20 cellular contexts compared by ENCODE assay signal in genomic region chr1:117633068-117633345, GRCh38. TPM values are rescaled to one million over a fixed set of nuclear protein-coding genes. Genes with fewer than 3 reads are reported as not detected.
DNase-seq lines count a peak whose midpoint lies in the region; ATAC-seq, FAIRE-seq and TF ChIP-seq lines count a peak whose summit lies in the region.
"Had no signal": no experiment of that assay in that cellular context is flagged by ENCODE, and none has a peak within 500 bp of the region (broad histone marks: within the 10 kb centered on the region; RNA-seq: fewer than 3 reads in every experiment).

No MANE protein-coding gene starts in this region.

- H3K4me1 ChIP-seq in pancreas (peaks cover 43 to 44% (median 44%) of the 10 kb centered on the region in 3 donors), testis (no peaks in the 10 kb centered on the region), upper lobe of left lung (peaks cover 0 to 42% (median 20%) of the 10 kb centered on the region in 4 donors)
- H3K4me1 ChIP-seq: BE2C had no signal

- no peak for TF ChIP-seq EP300 in upper lobe of left lung (IDR thresholded peaks at IDR 0.05)

- no peak for DNase-seq in natural killer cell treated with Interleukin-12 subunit alpha and Interleukin-12 subunit beta and Interleukin-15 and Interleukin-18, amount 100 ng/mL, for 72 hours (ENCODE audit: low spot score)
- no peak for DNase-seq in natural killer cell
- no peak for DNase-seq in central memory CD8-positive, alpha-beta T cell (ENCODE audit: low spot score in 2 of 2)
- DNase-seq in pancreas: peak in 1 of 6 donors; percentile 22
- no peak for DNase-seq in testis
- DNase-seq in upper lobe of left lung: no peak
- DNase-seq in amniotic stem cell (lab: John Stamatoyannopoulos, UW): no peak
- DNase-seq: activated CD8-positive, alpha-beta T cell treated with anti-CD3 and anti-CD28 coated beads for 36 hours; activated naive CD8-positive, alpha-beta T cell treated with anti-CD3 and anti-CD28 coated beads, Interleukin-2, amount 50 U/mL, for 24 hours; activated T-cell treated with anti-CD3 and anti-CD28 coated beads, Interleukin-2, amount 50 U/mL, for 1 hour; BE2C; cerebellar nuclear complex; NCI-H526; ovary; stimulated activated CD4-positive, alpha-beta T cell treated with anti-CD3 and anti-CD28 coated beads, Interleukin-15, amount 100 ng/mL, for 24 hours; stimulated activated naive CD8-positive, alpha-beta T cell treated with anti-CD3 and anti-CD28 coated beads, Interleukin-15, Interleukin-2, amounts not matched to agents 100 U/mL and 50 U/mL, for 24 hours had no signal

- peaks cover 42 to 46% of the 10 kb centered on the region in 2 donors for H3K4me1 Mint-ChIP-seq in natural killer cell treated with Interleukin-12 subunit alpha and Interleukin-12 subunit beta and Interleukin-15 and Interleukin-18, amount 100 ng/mL, for 72 hours (ENCODE audit: low read depth in 2 of 2)
- H3K4me1 Mint-ChIP-seq in natural killer cell: peaks cover 21 to 26% of the 10 kb centered on the region in 2 donors
- H3K4me1 Mint-ChIP-seq in central memory CD8-positive, alpha-beta T cell: peaks cover 67% of the 10 kb centered on the region

- FAIRE-seq in pancreas (lab: Jason Lieb, UNC): no peak
- FAIRE-seq: endothelial cell of umbilical vein had no signal

- H3K9me3 Mint-ChIP-seq in natural killer cell treated with Interleukin-12 subunit alpha and Interleukin-12 subunit beta and Interleukin-15 and Interleukin-18, amount 100 ng/mL, for 72 hours: peaks cover 4% of the 10 kb centered on the region
- no peaks in the 10 kb centered on the region for H3K9me3 Mint-ChIP-seq in natural killer cell
- no peaks in the 10 kb centered on the region for H3K9me3 Mint-ChIP-seq in central memory CD8-positive, alpha-beta T cell
- H3K9me3 Mint-ChIP-seq: activated CD8-positive, alpha-beta T cell treated with anti-CD3 and anti-CD28 coated beads for 36 hours; activated naive CD8-positive, alpha-beta T cell treated with anti-CD3 and anti-CD28 coated beads, Interleukin-2, amount 50 U/mL, for 24 hours had no signal

- H3K9me3 ChIP-seq in pancreas: no peaks in the 10 kb centered on the region
- H3K9me3 ChIP-seq in testis: no peaks in the 10 kb centered on the region
- no peaks in the 10 kb centered on the region for H3K9me3 ChIP-seq in upper lobe of left lung
- H3K9me3 ChIP-seq: BE2C, left lung, ovary, SJSA1 had no signal

- intact Hi-C loops in natural killer cell (cut with micrococcal nuclease): no loop called here
- intact Hi-C loops in pancreas (cut with DNase I): no loop called here
- intact Hi-C loops in testis (cut with DNase I; ENCODE audit: low total_unique reads): no loop called here

- peaks cover 14% of the 10 kb centered on the region for H3K36me3 Mint-ChIP-seq in natural killer cell treated with Interleukin-12 subunit alpha and Interleukin-12 subunit beta and Interleukin-15 and Interleukin-18, amount 100 ng/mL, for 72 hours
- H3K36me3 Mint-ChIP-seq in natural killer cell: no peaks in the 10 kb centered on the region
- H3K36me3 Mint-ChIP-seq in central memory CD8-positive, alpha-beta T cell (ENCODE audit: insufficient read depth): peaks cover 8% of the 10 kb centered on the region

- H3K27me3 Mint-ChIP-seq in natural killer cell treated with Interleukin-12 subunit alpha and Interleukin-12 subunit beta and Interleukin-15 and Interleukin-18, amount 100 ng/mL, for 72 hours: peaks cover 0 to 9% of the 10 kb centered on the region in 2 donors
- H3K27me3 Mint-ChIP-seq in natural killer cell (ENCODE audit: low read depth in 2 of 2): peaks cover 18 to 33% of the 10 kb centered on the region in 2 donors
- H3K27me3 Mint-ChIP-seq in central memory CD8-positive, alpha-beta T cell: no peaks in the 10 kb centered on the region

- no peak for TF ChIP-seq CTCF in natural killer cell (IDR thresholded peaks at IDR 0.05)
- no peak for TF ChIP-seq CTCF in pancreas (IDR thresholded peaks at IDR 0.05)
- TF ChIP-seq CTCF in testis (IDR thresholded peaks at IDR 0.05): no peak
- TF ChIP-seq CTCF in upper lobe of left lung (IDR thresholded peaks at IDR 0.05): no peak

- H3K27ac Mint-ChIP-seq in natural killer cell treated with Interleukin-12 subunit alpha and Interleukin-12 subunit beta and Interleukin-15 and Interleukin-18, amount 100 ng/mL, for 72 hours: peak overlapping the region; percentile 25 to 75
- H3K27ac Mint-ChIP-seq in natural killer cell: no peak overlapping the region
- peak overlapping the region; percentile 51 for H3K27ac Mint-ChIP-seq in central memory CD8-positive, alpha-beta T cell (ENCODE audit: low read depth)
- H3K27ac Mint-ChIP-seq: activated CD8-positive, alpha-beta T cell treated with anti-CD3 and anti-CD28 coated beads for 36 hours; activated naive CD8-positive, alpha-beta T cell treated with anti-CD3 and anti-CD28 coated beads, Interleukin-2, amount 50 U/mL, for 24 hours had no signal

- TF ChIP-seq POLR2A in testis (IDR thresholded peaks at IDR 0.05) (no peak), upper lobe of left lung (IDR thresholded peaks at IDR 0.05) (no peak)

- ATAC-seq in natural killer cell treated with Interleukin-12 subunit alpha and Interleukin-12 subunit beta and Interleukin-15 and Interleukin-18, amount 100 ng/mL, for 72 hours: no peak
- ATAC-seq in natural killer cell (no peak), pancreas (no peak), GM21576 (IDR thresholded peaks at IDR 0.05; ENCODE audit: unreplicated experiment) (no peak), upper lobe of left lung (ENCODE audit: low FRiP score in 2 of 2) (no peak)
- ATAC-seq in central memory CD8-positive, alpha-beta T cell (replicated peaks; ENCODE audit: extremely low read depth, poor library complexity, severe bottlenecking): no peak
- ATAC-seq: activated CD8-positive, alpha-beta T cell treated with anti-CD3 and anti-CD28 coated beads for 36 hours; activated naive CD8-positive, alpha-beta T cell treated with anti-CD3 and anti-CD28 coated beads, Interleukin-2, amount 50 U/mL, for 24 hours; stimulated activated naive CD8-positive, alpha-beta T cell treated with anti-CD3 and anti-CD28 coated beads, Interleukin-15, Interleukin-2, amounts not matched to agents 100 U/mL and 50 U/mL, for 24 hours had no signal

- H3K4me3 ChIP-seq in pancreas (peak overlapping the region in 1 of 4 donors; percentile 10), testis (no peak overlapping the region), upper lobe of left lung (no peak overlapping the region)
- H3K4me3 ChIP-seq: left lung, ovary, SJSA1 had no signal

- H3K27me3 ChIP-seq in pancreas (no peaks in the 10 kb centered on the region), testis (no peaks in the 10 kb centered on the region), upper lobe of left lung (no peaks in the 10 kb centered on the region)
- H3K27me3 ChIP-seq: left lung, ovary, SJSA1 had no signal

- H3K36me3 ChIP-seq in pancreas: no peaks in the 10 kb centered on the region
- H3K36me3 ChIP-seq in testis (ENCODE audit: low read depth, missing control alignments): no peaks in the 10 kb centered on the region
- H3K36me3 ChIP-seq in upper lobe of left lung: no peaks in the 10 kb centered on the region
- H3K36me3 ChIP-seq: BE2C, left lung, ovary, SJSA1 had no signal

- peak overlapping the region in 3 of 4 donors; percentile 63 to 83 (median 66) for H3K27ac ChIP-seq in pancreas
- H3K27ac ChIP-seq in testis: no peak overlapping the region
- peak overlapping the region in 1 of 4 donors; percentile 53 for H3K27ac ChIP-seq in upper lobe of left lung
- H3K27ac ChIP-seq: left lung, ovary, SJSA1 had no signal

- 35 to 39% methylated on average over 5 of the region's 5 CpGs for WGBS in pancreas, 2 donors
- WGBS in testis, 2 donors: 89 to 92% methylated on average over 5 of the region's 5 CpGs
- WGBS in upper lobe of left lung, 2 donors: 42 to 68% methylated on average over 5 of the region's 5 CpGs

- H3K4me3 Mint-ChIP-seq in natural killer cell treated with Interleukin-12 subunit alpha and Interleukin-12 subunit beta and Interleukin-15 and Interleukin-18, amount 100 ng/mL, for 72 hours: no peak overlapping the region
- H3K4me3 Mint-ChIP-seq in natural killer cell: no peak overlapping the region
- no peak overlapping the region for H3K4me3 Mint-ChIP-seq in central memory CD8-positive, alpha-beta T cell
- H3K4me3 Mint-ChIP-seq: activated CD8-positive, alpha-beta T cell treated with anti-CD3 and anti-CD28 coated beads for 36 hours; activated naive CD8-positive, alpha-beta T cell treated with anti-CD3 and anti-CD28 coated beads, Interleukin-2, amount 50 U/mL, for 24 hours had no signal

RNA-seq across cellular contexts. Expression of gene TENT5C, which starts 27.2 kb away (rescaled TPM):
- 10 to 100 TPM; 75.1 to 86.2 TPM for total RNA-seq in natural killer cell treated with Interleukin-12 subunit alpha and Interleukin-12 subunit beta and Interleukin-15 and Interleukin-18, amount 100 ng/mL, for 72 hours
- total RNA-seq in natural killer cell (100 to 1,000 TPM in 1 of 3 donors, 10 to 100 TPM in 2; 80.6 to 109 (median 90.9) TPM), pancreas (10 to 100 TPM; 21.5 to 68.1 (median 38.3) TPM), testis (10 to 100 TPM; 38.4 to 67.3 TPM), upper lobe of left lung (10 to 100 TPM in 5 of 6 donors, 1 to 10 TPM in 1; 8.1 to 37.8 (median 18.4) TPM)
- polyA plus RNA-seq in pancreas (10 to 100 TPM in 1 of 2 donors, 1 to 10 TPM in 1; 6.7 to 19.1 TPM), testis (ENCODE audit: insufficient read depth, low read depth, low replicate concordance) (72.4 TPM)

Comparison
In these comparisons a context has a peak if more than half of its experiments do, and no peak if none do; other contexts are left out.
1. H3K27ac Mint-ChIP-seq: peak in natural killer cell treated with Interleukin-12 subunit alpha and Interleukin-12 subunit beta and Interleukin-15 and Interleukin-18, amount 100 ng/mL, for 72 hours (2 of 2) and central memory CD8-positive, alpha-beta T cell (single experiment); none in natural killer cell (0 of 2).
2. H3K27ac ChIP-seq: peak in pancreas (3 of 4); none in testis (0 of 2).